33 cellular contexts compared by ENCODE assay signal in the genomic region with DNA sequence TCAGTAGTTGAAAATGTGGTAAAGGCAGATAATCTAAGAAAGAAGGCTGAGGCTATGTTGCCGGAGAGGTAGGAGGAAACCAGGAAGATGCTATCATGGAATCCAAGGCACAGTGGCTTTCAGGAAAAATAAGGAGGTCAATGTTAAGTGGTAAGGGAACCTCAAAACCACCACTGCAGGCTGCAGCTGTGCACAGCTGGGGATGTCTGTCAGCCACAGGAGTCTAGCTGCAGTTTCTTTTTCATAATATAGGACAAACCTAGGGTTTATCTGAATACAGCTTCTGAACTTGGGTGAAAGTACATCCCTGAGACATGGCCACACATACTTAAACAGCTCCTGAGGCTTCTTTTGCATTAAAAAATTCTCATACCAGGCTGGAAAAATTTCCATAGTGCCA.
"Had no signal": no experiment of that assay in that cellular context is flagged by ENCODE, and none has a peak within 500 bp of the region (broad histone marks: within the 10 kb centered on the region; RNA-seq: fewer than 3 reads in every experiment).

No MANE protein-coding gene starts in this region.

- DNase-seq: Karpas-422, MG63, MM.1S, NCI-H1048, NCI-H1092, NCI-H1092 treated with DMSO at 0.1 percent for 48 hours, NCI-H1105, NCI-H1105 treated with DMSO at 0.1 percent for 48 hours, NCI-H1417, NCI-H1417 treated with DMSO at 0.1 percent for 48 hours, NCI-H1436, NCI-H1436 treated with DMSO at 0.1 percent for 48 hours, NCI-H146, NCI-H1694, NCI-H1694 treated with DMSO at 0.1 percent for 48 hours, NCI-H187, NCI-H187 treated with DMSO at 0.1 percent for 48 hours, NCI-H1930, NCI-H2029, NCI-H2029 treated with DMSO at 0.1 percent for 48 hours, NCI-H2081, NCI-H2081 treated with DMSO at 0.1 percent for 48 hours, NCI-H2107, NCI-H2171, NCI-H2171 treated with DMSO at 0.1 percent for 48 hours, NCI-H2227 treated with DMSO at 0.1 percent for 48 hours, NCI-H226, NCI-H345, NCI-H446, NCI-H446 treated with DMSO at 0.1 percent for 48 hours, NCI-H510A, NCI-H510A treated with DMSO at 0.1 percent for 48 hours, NCI-H524 had no signal

- H3K9me3 ChIP-seq: MG63 had no signal

- H3K36me3 ChIP-seq: MG63 had no signal

- H3K4me3 ChIP-seq: MG63 had no signal
